In genomic region chr17:47941998-47942490, GRCh38 we compare ENCODE assay signal across 8 cellular contexts. TPM values are rescaled to one million over a fixed set of nuclear protein-coding genes. Genes with fewer than 3 reads are reported as not detected.
A peak's percentile ranks its signal among the peaks of the same experiment; 100 is the strongest.
DNase-seq lines count a peak whose midpoint lies in the region; ATAC-seq, FAIRE-seq and TF ChIP-seq lines count a peak whose summit lies in the region.

No MANE protein-coding gene starts in this region.

- TF ChIP-seq EP300 in GM12878 (IDR thresholded peaks at IDR 0.05; ENCODE audit: borderline replicate concordance in 1 of 2, control insufficient read depth in 1 of 2, low read depth in 2 of 2, low read length in 2 of 2) = no peak

- H3K27me3 ChIP-seq in cardiac muscle cell (no peaks in the 10 kb centered on the region), GM12878 (replicated peaks in 1 of 2; ENCODE audit: control insufficient read depth in 2 of 2, insufficient read depth in 2 of 2, low read length in 1 of 2) (no peaks in the 10 kb centered on the region), lung (ENCODE audit: control insufficient read depth, insufficient read depth) (no peaks in the 10 kb centered on the region)

- ATAC-seq in GM12878 (peak; percentile 5; the same call in 1 of the 3 replicates), lung (ENCODE audit: insufficient read depth, low FRiP score) (no peak), GM21825 (IDR thresholded peaks at IDR 0.05; ENCODE audit: unreplicated experiment) (no peak), HG03457 (IDR thresholded peaks at IDR 0.05; ENCODE audit: unreplicated experiment) (no peak)

- peak overlapping the region; percentile 13 for H3K27ac Mint-ChIP-seq in type B pancreatic cell

- H3K9me3 ChIP-seq in cardiac muscle cell (ENCODE audit: low read depth) (no peaks in the 10 kb centered on the region), GM12878 (replicated peaks; ENCODE audit: control insufficient read depth, insufficient read depth, low read length) (no peaks in the 10 kb centered on the region), lung (ENCODE audit: control insufficient read depth in 2 of 2, insufficient read depth in 1 of 2, low read length in 1 of 2) (no peaks in the 10 kb centered on the region)

- peak overlapping the region; percentile 92 for H3K9ac ChIP-seq in GM12878 (ENCODE audit: control insufficient read depth, insufficient read depth, low read length)

- no TSS peak for BruUV-seq in GM12878 (replicated peaks; lab: Mats Ljungman, UMichigan)

- peak overlapping the region; percentile 89 for H3K4me2 ChIP-seq in GM12878 (ENCODE audit: control insufficient read depth, insufficient read depth)

- peaks cover 5% of the 10 kb centered on the region for H3K27me3 Mint-ChIP-seq in type B pancreatic cell

- FAIRE-seq in GM12878 (lab: Jason Lieb, UNC) = peak; percentile 31

- H3K79me2 ChIP-seq in GM12878 (ENCODE audit: control insufficient read depth, insufficient read depth, low read length) = peaks cover 26% of the 10 kb centered on the region

- 3% methylated on average over 9 of the region's 9 CpGs for WGBS in GM12878 (ENCODE audit: insufficient coverage, insufficient replicate concordance, low lambda C conversion rate, missing lambda C conversion rate)
- 4 to 7% methylated on average over 9 of the region's 9 CpGs for WGBS in lung, 2 donors

- SMC1A ChIA-PET in GM12878 (lab: Charles Lee; ENCODE audit: uncharacterized antibody, unreplicated experiment) = interaction anchor here (0.8 to 3.7 kb wide), 9 partner anchors 28 to 107 kb away, joined by 3 to 19 read pairs (median 5); partner anchors contain the start of genes NFE2L1, SCRN2 and SP2

- RAD21 ChIA-PET in GM12878 (lab: Charles Lee; ENCODE audit: unreplicated experiment) = interaction anchor here (0.6 to 2.2 kb wide), 13 partner anchors 8 to 478 kb away, joined by 3 to 20 read pairs (median 3); partner anchors contain the start of genes CDK5RAP3 and SCRN2

- peaks cover 13% of the 10 kb centered on the region for H3K4me1 Mint-ChIP-seq in type B pancreatic cell (ENCODE audit: unreplicated experiment)

- peak overlapping the region; percentile 89 for H2AFZ ChIP-seq in GM12878 (ENCODE audit: control insufficient read depth, low read depth, low read length)

- no peak for TF ChIP-seq POLR2A in GM12878 (IDR thresholded peaks at IDR 0.05; ENCODE audit: low read depth, low read length)

- peak overlapping the region; percentile 37 for H3K4me3 ChIP-seq in cardiac muscle cell
- peak overlapping the region; percentile 91 for H3K4me3 ChIP-seq in GM12878
- peak overlapping the region; percentile 76 for H3K4me3 ChIP-seq in lung

- no peaks in the 10 kb centered on the region for H3K36me3 Mint-ChIP-seq in type B pancreatic cell

- no peaks in the 10 kb centered on the region for H4K20me1 ChIP-seq in GM12878 (ENCODE audit: control insufficient read depth, insufficient read depth)

- no peak for TF ChIP-seq RAD21 in GM12878 (IDR thresholded peaks at IDR 0.05; ENCODE audit: insufficient read depth, low read depth, low read length)

- POLR2A ChIA-PET in GM12878 (lab: Charles Lee) = interaction anchor here (0.9 to 6.3 kb wide), 7 partner anchors 8 to 159 kb away, joined by 3 to 55 read pairs (median 4); partner anchors contain the start of genes CBX1, CDK5RAP3 and SP2

- TF ChIP-seq CTCF in cardiac muscle cell (IDR thresholded peaks at IDR 0.05; ENCODE audit: low read depth, low read length) (no peak), GM12878 (IDR thresholded peaks at IDR 0.05 in 2 of 3, conservative IDR thresholded peaks at IDR 0.05 in 1 of 3; ENCODE audit: control insufficient read depth in 2 of 3, extremely low read depth in 1 of 3, insufficient read depth in 1 of 3, low read depth in 3 of 3, low read length in 3 of 3) (no peak), lung (IDR thresholded peaks at IDR 0.05; ENCODE audit: control extremely low read depth, extremely low read depth) (no peak), type B pancreatic cell (conservative IDR thresholded peaks at IDR 0.05) (no peak)

- no peak overlapping the region for H3K27ac ChIP-seq in cardiac muscle cell
- H3K27ac ChIP-seq in GM12878 (ENCODE audit: control insufficient read depth, insufficient read depth) = peak overlapping the region; percentile 86
- peak overlapping the region; percentile 67 to 84 for H3K27ac ChIP-seq in lung (ENCODE audit: low read depth in 1 of 2, low read length in 1 of 2)

- H3K4me3 Mint-ChIP-seq in type B pancreatic cell = peak overlapping the region; percentile 88

- no peak for DNase-seq in cardiac muscle cell (ENCODE audit: low read depth in 1 of 2, low spot score in 1 of 2)
- DNase-seq in cardiac septum (ENCODE audit: low spot score) = no peak
- DNase-seq in GM12878 (ENCODE audit: low read depth, low spot score) = no peak
- DNase-seq in lung (ENCODE audit: low spot score) = no peak
- no peak for DNase-seq in type B pancreatic cell (ENCODE audit: extremely low spot score, unreplicated experiment)
- no peak for DNase-seq in islet precursor cell

- CTCF ChIA-PET in GM12878 (lab: Yijun Ruan, JAX) = interaction anchor here (0.5 to 18.1 kb wide), 16 partner anchors 8 to 847 kb away, joined by 3 to 463 read pairs (median 9); partner anchors contain the start of genes CDK5RAP3, PRR15L, SCRN2 and SP2

- no peaks in the 10 kb centered on the region for H3K4me1 ChIP-seq in cardiac muscle cell (ENCODE audit: low read depth)
- H3K4me1 ChIP-seq in GM12878 (ENCODE audit: control insufficient read depth, insufficient read depth, low read length) = peaks cover 48% of the 10 kb centered on the region
- peaks cover 3 to 12% of the 10 kb centered on the region in 2 donors for H3K4me1 ChIP-seq in lung (ENCODE audit: control insufficient read depth in 2 of 2, insufficient read depth in 2 of 2, low read length in 2 of 2)

- H3K9me3 Mint-ChIP-seq in type B pancreatic cell = peaks cover 5% of the 10 kb centered on the region

- intact Hi-C loops in cardiac septum (cut with DNase I) (loop anchor here (1.0 kb wide), 1 partner anchor 47 kb away; no protein-coding TSS in a partner anchor), GM12878 (cut with micrococcal nuclease; ENCODE audit: unreplicated experiment) (loop anchor here (1.0 to 2.0 kb wide), 2 partner anchors 47 to 101 kb away; partner anchors contain the start of gene SCRN2)

- H3K36me3 ChIP-seq in cardiac muscle cell (no peaks in the 10 kb centered on the region), GM12878 (ENCODE audit: control insufficient read depth in 2 of 2, insufficient read depth in 2 of 2, low read length in 1 of 2) (peaks cover 0 to 7% of the 10 kb centered on the region in 2 experiments; a peak in 3 of 4 replicates), lung (ENCODE audit: control insufficient read depth in 2 of 2, insufficient read depth in 2 of 2, low read length in 2 of 2) (peaks cover 0 to 9% of the 10 kb centered on the region in 2 donors)

- in situ Hi-C loops in GM12878 (cut with MboI) = no loop called here

RNA-seq across cellular contexts. Expression of gene PNPO, which starts 0.7 kb away (rescaled TPM):
- total RNA-seq in cardiac muscle cell = 11.7 and 12.9 TPM in 2 replicates
- 12.9 and 15.6 TPM in 2 replicates for polyA plus RNA-seq in cardiac muscle cell
- total RNA-seq in cardiac septum = 21.3 TPM
- 17.5 and 17.7 TPM in 2 replicates for total RNA-seq in GM12878 (2013; cell fraction: nucleolus; rRNA removed)
- total RNA-seq in GM12878 (2014; rRNA removed) = 43.4 and 45.9 TPM in 2 replicates
- total RNA-seq in GM12878 (2014; rRNA removed; fragmentation: Illumina TruSeq; extraction: Trizol) = 33.6 and 34.5 TPM in 2 replicates
- 47.9 and 52.6 TPM in 2 replicates for total RNA-seq in GM12878 (2021)
- polyA plus RNA-seq in GM12878 (2011; ENCODE audit: low read depth) = 8.7 TPM
- 22.1 and 30.1 TPM in 2 replicates for polyA plus RNA-seq in GM12878 (2011; rRNA removed)
- polyA plus RNA-seq in GM12878 (2011; cell fraction: cytosol; rRNA removed) = 33.5 and 36.9 TPM in 2 replicates
- 10.9 and 14.7 TPM in 2 replicates for polyA plus RNA-seq in GM12878 (2011; cell fraction: nucleus; rRNA removed)
- polyA plus RNA-seq in GM12878 (2012) = 9.9 and 11.5 TPM in 2 replicates
- polyA plus RNA-seq in GM12878 (2014; fragmentation: Illumina TruSeq; extraction: Trizol) = 40.1 and 41.3 TPM in 2 replicates
- polyA plus RNA-seq in GM12878 (2014; fragmentation: Nextera tagmentation; extraction: Ambion mirVana) = 10 to 100 TPM; 13.9 to 32.3 TPM
- polyA plus RNA-seq in GM12878 (2014; rRNA removed) = 32.9 and 34.1 TPM in 2 replicates
- 10 to 100 TPM; 40.2 to 42.1 TPM for polyA plus RNA-seq in GM12878 (2016; fragmentation: Nextera tagmentation; extraction: Ambion mirVana)
- polyA minus RNA-seq in GM12878 (2011; rRNA and poly(A)+ RNA removed) = 45.1 and 55.3 TPM in 2 replicates
- 14.4 and 18.4 TPM in 2 replicates for polyA minus RNA-seq in GM12878 (2011; cell fraction: cytosol; rRNA and poly(A)+ RNA removed)
- 8.6 and 18.3 TPM in 2 replicates for polyA minus RNA-seq in GM12878 (2011; cell fraction: nucleus; rRNA and poly(A)+ RNA removed)
- total RNA-seq in lung = 10 to 100 TPM in 1 of 2 donors, 1 to 10 TPM in 1; 9.3 to 43.9 TPM
- 10 to 100 TPM; 10.9 to 11.5 TPM for polyA plus RNA-seq in lung
- 12.8 and 16.3 TPM in 2 replicates for total RNA-seq in type B pancreatic cell (ENCODE audit: low replicate concordance)

RNA-seq across cellular contexts. Expression of gene PRR15L, which starts 15.6 kb away (rescaled TPM):
- total RNA-seq in cardiac muscle cell = not detected in 2 replicates
- 0.22 TPM in 1 of 2 replicates, not detected in the other for polyA plus RNA-seq in cardiac muscle cell
- not detected for total RNA-seq in cardiac septum
- total RNA-seq in GM12878 (2013; cell fraction: nucleolus; rRNA removed) = not detected in 2 replicates
- total RNA-seq in GM12878 (2014; rRNA removed) = not detected in 2 replicates
- total RNA-seq in GM12878 (2014; rRNA removed; fragmentation: Illumina TruSeq; extraction: Trizol) = not detected in 2 replicates
- not detected in 2 replicates for total RNA-seq in GM12878 (2021)
- not detected for polyA plus RNA-seq in GM12878 (2011; ENCODE audit: low read depth)
- not detected in 2 replicates for polyA plus RNA-seq in GM12878 (2011; rRNA removed)
- polyA plus RNA-seq in GM12878 (2011; cell fraction: cytosol; rRNA removed) = not detected in 2 replicates
- polyA plus RNA-seq in GM12878 (2011; cell fraction: nucleus; rRNA removed) = not detected in 2 replicates
- 0.11 TPM in 1 of 2 replicates, not detected in the other for polyA plus RNA-seq in GM12878 (2012)
- polyA plus RNA-seq in GM12878 (2014; fragmentation: Illumina TruSeq; extraction: Trizol) = not detected in 2 replicates
- not detected for polyA plus RNA-seq in GM12878 (2014; fragmentation: Nextera tagmentation; extraction: Ambion mirVana)
- polyA plus RNA-seq in GM12878 (2014; rRNA removed) = not detected in 2 replicates
- polyA plus RNA-seq in GM12878 (2016; fragmentation: Nextera tagmentation; extraction: Ambion mirVana) = under 1 TPM; 0.11 to 0.18 TPM
- polyA minus RNA-seq in GM12878 (2011; rRNA and poly(A)+ RNA removed) = not detected in 2 replicates
- polyA minus RNA-seq in GM12878 (2011; cell fraction: cytosol; rRNA and poly(A)+ RNA removed) = not detected in 2 replicates
- polyA minus RNA-seq in GM12878 (2011; cell fraction: nucleus; rRNA and poly(A)+ RNA removed) = not detected in 2 replicates
- total RNA-seq in lung = 10 to 100 TPM; 59.5 to 86.9 TPM
- polyA plus RNA-seq in lung = 10 to 100 TPM; 64.2 to 98.5 TPM
- 20.0 and 32.5 TPM in 2 replicates for total RNA-seq in type B pancreatic cell (ENCODE audit: low replicate concordance)

RNA-seq across cellular contexts. Expression of gene CDK5RAP3, which starts 28.9 kb away (rescaled TPM):
- 81.8 and 121 TPM in 2 replicates for total RNA-seq in cardiac muscle cell
- 137 and 158 TPM in 2 replicates for polyA plus RNA-seq in cardiac muscle cell
- total RNA-seq in cardiac septum = 58.2 TPM
- total RNA-seq in GM12878 (2013; cell fraction: nucleolus; rRNA removed) = 248 and 271 TPM in 2 replicates
- total RNA-seq in GM12878 (2014; rRNA removed) = 150 and 159 TPM in 2 replicates
- 92.1 and 99.9 TPM in 2 replicates for total RNA-seq in GM12878 (2014; rRNA removed; fragmentation: Illumina TruSeq; extraction: Trizol)
- 168 and 177 TPM in 2 replicates for total RNA-seq in GM12878 (2021)
- polyA plus RNA-seq in GM12878 (2011; ENCODE audit: low read depth) = 293 TPM
- polyA plus RNA-seq in GM12878 (2011; rRNA removed) = 101 and 127 TPM in 2 replicates
- polyA plus RNA-seq in GM12878 (2011; cell fraction: cytosol; rRNA removed) = 142 and 155 TPM in 2 replicates
- polyA plus RNA-seq in GM12878 (2011; cell fraction: nucleus; rRNA removed) = 1,072 and 1,222 TPM in 2 replicates
- polyA plus RNA-seq in GM12878 (2012) = 245 and 255 TPM in 2 replicates
- polyA plus RNA-seq in GM12878 (2014; fragmentation: Illumina TruSeq; extraction: Trizol) = 129 and 163 TPM in 2 replicates
- polyA plus RNA-seq in GM12878 (2014; fragmentation: Nextera tagmentation; extraction: Ambion mirVana) = 100 to 1,000 TPM in 1 of 2 experiments, 10 to 100 TPM in 1; 69.4 to 160 TPM
- 204 and 209 TPM in 2 replicates for polyA plus RNA-seq in GM12878 (2014; rRNA removed)
- 100 to 1,000 TPM; 223 to 237 TPM for polyA plus RNA-seq in GM12878 (2016; fragmentation: Nextera tagmentation; extraction: Ambion mirVana)
- polyA minus RNA-seq in GM12878 (2011; rRNA and poly(A)+ RNA removed) = 97.9 and 132 TPM in 2 replicates
- 21.6 and 32.2 TPM in 2 replicates for polyA minus RNA-seq in GM12878 (2011; cell fraction: cytosol; rRNA and poly(A)+ RNA removed)
- 148 and 158 TPM in 2 replicates for polyA minus RNA-seq in GM12878 (2011; cell fraction: nucleus; rRNA and poly(A)+ RNA removed)
- total RNA-seq in lung = 100 to 1,000 TPM; 129 to 167 TPM
- polyA plus RNA-seq in lung = 100 to 1,000 TPM; 139 to 212 TPM
- 187 and 217 TPM in 2 replicates for total RNA-seq in type B pancreatic cell (ENCODE audit: low replicate concordance)

RNA-seq across cellular contexts. Expression of gene SP2, which starts 46.0 kb away (rescaled TPM):
- total RNA-seq in cardiac muscle cell (3.7 and 3.9 TPM in 2 replicates), cardiac septum (16.3 TPM), GM12878 (2014; rRNA removed) (1.8 and 2.1 TPM in 2 replicates), GM12878 (2014; rRNA removed; fragmentation: Illumina TruSeq; extraction: Trizol) (1.6 TPM in 2 replicates), GM12878 (2021) (16.8 and 17.9 TPM in 2 replicates), lung (10 to 100 TPM in 1 of 2 donors, 1 to 10 TPM in 1; 4.9 to 19.9 TPM), type B pancreatic cell (ENCODE audit: low replicate concordance) (16.9 and 22.0 TPM in 2 replicates)
- polyA plus RNA-seq in cardiac muscle cell (6.9 and 10.5 TPM in 2 replicates), GM12878 (2011; rRNA removed) (1.1 and 2.3 TPM in 2 replicates), GM12878 (2014; fragmentation: Illumina TruSeq; extraction: Trizol) (12.9 and 19.1 TPM in 2 replicates), GM12878 (2014; fragmentation: Nextera tagmentation; extraction: Ambion mirVana) (1 to 10 TPM; 1.2 to 1.9 TPM), GM12878 (2014; rRNA removed) (7.3 and 10.4 TPM in 2 replicates), GM12878 (2016; fragmentation: Nextera tagmentation; extraction: Ambion mirVana) (10 to 100 TPM; 17.6 to 18.0 TPM), lung (10 to 100 TPM in 1 of 2 donors, 1 to 10 TPM in 1; 5.8 to 16.4 TPM)
- 5.2 and 5.3 TPM in 2 replicates for total RNA-seq in GM12878 (2013; cell fraction: nucleolus; rRNA removed)
- 8.5 TPM for polyA plus RNA-seq in GM12878 (2011; ENCODE audit: low read depth)
- polyA plus RNA-seq in GM12878 (2011; cell fraction: cytosol; rRNA removed) = 3.1 and 3.5 TPM in 2 replicates
- 5.9 and 11.4 TPM in 2 replicates for polyA plus RNA-seq in GM12878 (2011; cell fraction: nucleus; rRNA removed)
- polyA plus RNA-seq in GM12878 (2012) = 12.1 and 20.9 TPM in 2 replicates
- polyA minus RNA-seq in GM12878 (2011; rRNA and poly(A)+ RNA removed) = 2.8 and 3.5 TPM in 2 replicates
- polyA minus RNA-seq in GM12878 (2011; cell fraction: cytosol; rRNA and poly(A)+ RNA removed) = 6.1 and 6.8 TPM in 2 replicates
- 0.85 and 2.0 TPM in 2 replicates for polyA minus RNA-seq in GM12878 (2011; cell fraction: nucleus; rRNA and poly(A)+ RNA removed)

Comparison
In these comparisons a context has a peak if more than half of its experiments do, and no peak if none do; other contexts are left out.
1. H3K4me3 ChIP-seq: peak in every context shown above with its lines; median percentile 91 in GM12878; 76 in lung; 37 in cardiac muscle cell.
2. RNA of gene PRR15L, which starts 15.6 kb away (total RNA-seq): 59.5 to 86.9 TPM in lung and 20.0 to 32.5 TPM in type B pancreatic cell; not detected in cardiac muscle cell, not detected in cardiac septum (single experiment) and not detected in GM12878; every median in the first group is over 10 times any median in the second.